In genomic region chr7:87495366-87495765, GRCh38 we compare ENCODE assay signal across 5 cellular contexts. TPM values are rescaled to one million over a fixed set of nuclear protein-coding genes. Genes with fewer than 3 reads are reported as not detected.
"Had no signal": no experiment of that assay in that cellular context is flagged by ENCODE, and none has a peak within 500 bp of the region (broad histone marks: within the 10 kb centered on the region; RNA-seq: fewer than 3 reads in every experiment).

No MANE protein-coding gene starts in this region.

- ATAC-seq: K562 had no signal

- H3K27ac ChIP-seq: HL-60 had no signal

- FAIRE-seq: HTR-8/SVneo, K562 had no signal

- DNase-seq: IMR-90, KBM-7 had no signal

- H3K4me3 ChIP-seq: K562 had no signal

RNA-seq across cellular contexts. Expression of gene ABCB4, which starts 19.9 kb away (rescaled TPM):
- total RNA-seq: IMR-90 had no signal
- polyA plus RNA-seq: IMR-90 had no signal
